2 cellular contexts compared by ENCODE assay signal in the genomic region with DNA sequence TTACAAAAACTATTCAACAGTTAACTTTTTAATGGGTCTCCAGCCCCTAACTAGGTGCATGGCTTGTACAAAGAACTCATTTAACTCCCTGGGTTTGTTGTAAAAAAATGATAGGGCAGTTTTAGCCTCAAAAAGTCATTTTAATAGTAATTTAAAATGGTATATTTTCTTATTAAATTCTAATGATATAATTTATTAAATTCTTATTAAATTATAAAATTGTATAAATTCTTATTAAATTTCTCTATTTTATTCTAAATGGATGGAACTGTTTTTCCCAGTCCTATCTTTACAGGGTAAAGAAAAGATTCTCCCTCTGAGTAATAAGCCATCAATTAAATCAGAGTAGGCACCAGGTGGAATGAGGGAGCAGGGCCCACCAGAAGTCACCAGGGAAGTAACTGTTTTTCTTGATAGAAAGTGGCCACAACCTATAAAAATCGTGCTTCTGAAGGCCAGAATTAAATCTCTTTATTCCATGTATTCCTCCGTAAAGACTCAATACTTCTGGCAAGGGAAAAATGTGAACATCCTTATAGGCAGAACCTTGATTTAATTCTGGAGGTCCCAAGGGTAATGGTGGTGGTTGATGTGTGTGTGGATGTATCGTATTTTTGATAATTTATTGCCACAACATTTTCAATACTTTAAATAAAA.
TF ChIP-seq lines count a peak whose summit lies in the region.

No MANE protein-coding gene starts in this region.

TF ChIP-seq in SK-N-SH, 30 proteins besides CTCF, POLR2A, EP300 and RAD21 (continued from another document):
- TF ChIP-seq, protein P1, sequence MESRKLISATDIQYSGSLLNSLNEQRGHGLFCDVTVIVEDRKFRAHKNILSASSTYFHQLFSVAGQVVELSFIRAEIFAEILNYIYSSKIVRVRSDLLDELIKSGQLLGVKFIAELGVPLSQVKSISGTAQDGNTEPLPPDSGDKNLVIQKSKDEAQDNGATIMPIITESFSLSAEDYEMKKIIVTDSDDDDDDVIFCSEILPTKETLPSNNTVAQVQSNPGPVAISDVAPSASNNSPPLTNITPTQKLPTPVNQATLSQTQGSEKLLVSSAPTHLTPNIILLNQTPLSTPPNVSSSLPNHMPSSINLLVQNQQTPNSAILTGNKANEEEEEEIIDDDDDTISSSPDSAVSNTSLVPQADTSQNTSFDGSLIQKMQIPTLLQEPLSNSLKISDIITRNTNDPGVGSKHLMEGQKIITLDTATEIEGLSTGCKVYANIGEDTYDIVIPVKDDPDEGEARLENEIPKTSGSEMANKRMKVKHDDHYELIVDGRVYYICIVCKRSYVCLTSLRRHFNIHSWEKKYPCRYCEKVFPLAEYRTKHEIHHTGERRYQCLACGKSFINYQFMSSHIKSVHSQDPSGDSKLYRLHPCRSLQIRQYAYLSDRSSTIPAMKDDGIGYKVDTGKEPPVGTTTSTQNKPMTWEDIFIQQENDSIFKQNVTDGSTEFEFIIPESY (IDR thresholded peaks at IDR 0.05; ENCODE audit: borderline replicate concordance, low read depth): no peak
- no peak for TF ChIP-seq RXRA (IDR thresholded peaks at IDR 0.05; ENCODE audit: borderline replicate concordance, low read depth)
- no peak for TF ChIP-seq CHD2 (IDR thresholded peaks at IDR 0.05; ENCODE audit: low read length, partially characterized antibody)
- TF ChIP-seq RCOR1 (IDR thresholded peaks at IDR 0.05; ENCODE audit: low read length): no peak
- TF ChIP-seq FOXM1 (IDR thresholded peaks at IDR 0.05; ENCODE audit: low read depth): no peak
- TF ChIP-seq SIN3A (IDR thresholded peaks at IDR 0.05; ENCODE audit: borderline replicate concordance, low read depth, low read length): no peak
- TF ChIP-seq SMC3 (IDR thresholded peaks at IDR 0.05; ENCODE audit: low read depth, low read length): no peak

TF ChIP-seq in SK-N-SH treated with all-trans-retinoic acid at 6 μM for 48 hours, 23 proteins besides CTCF, POLR2A, EP300 and RAD21 (continued from another document):
- TF ChIP-seq, protein P2, sequence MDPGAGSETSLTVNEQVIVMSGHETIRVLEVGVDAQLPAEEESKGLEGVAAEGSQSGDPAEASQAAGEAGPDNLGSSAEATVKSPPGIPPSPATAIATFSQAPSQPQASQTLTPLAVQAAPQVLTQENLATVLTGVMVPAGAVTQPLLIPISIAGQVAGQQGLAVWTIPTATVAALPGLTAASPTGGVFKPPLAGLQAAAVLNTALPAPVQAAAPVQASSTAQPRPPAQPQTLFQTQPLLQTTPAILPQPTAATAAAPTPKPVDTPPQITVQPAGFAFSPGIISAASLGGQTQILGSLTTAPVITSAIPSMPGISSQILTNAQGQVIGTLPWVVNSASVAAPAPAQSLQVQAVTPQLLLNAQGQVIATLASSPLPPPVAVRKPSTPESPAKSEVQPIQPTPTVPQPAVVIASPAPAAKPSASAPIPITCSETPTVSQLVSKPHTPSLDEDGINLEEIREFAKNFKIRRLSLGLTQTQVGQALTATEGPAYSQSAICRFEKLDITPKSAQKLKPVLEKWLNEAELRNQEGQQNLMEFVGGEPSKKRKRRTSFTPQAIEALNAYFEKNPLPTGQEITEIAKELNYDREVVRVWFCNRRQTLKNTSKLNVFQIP (CRISPR knock-in tag; IDR thresholded peaks at IDR 0.05; ENCODE audit: borderline replicate concordance, low read depth): no peak
- TF ChIP-seq GLIS3 (CRISPR knock-in tag; IDR thresholded peaks at IDR 0.05) (no peak), ESRRG (CRISPR knock-in tag; IDR thresholded peaks at IDR 0.05) (no peak), SNAI2 (CRISPR knock-in tag; IDR thresholded peaks at IDR 0.05) (no peak), ZFP3 (CRISPR knock-in tag; IDR thresholded peaks at IDR 0.05) (no peak), ZC3H10 (CRISPR knock-in tag; IDR thresholded peaks at IDR 0.05) (no peak), OSR1 (CRISPR knock-in tag; IDR thresholded peaks at IDR 0.05) (no peak), TOX (CRISPR knock-in tag; IDR thresholded peaks at IDR 0.05; ENCODE audit: borderline replicate concordance) (no peak), ZNF70 (CRISPR knock-in tag; IDR thresholded peaks at IDR 0.05) (no peak), ZFP30 (CRISPR knock-in tag; IDR thresholded peaks at IDR 0.05) (no peak), RARB (CRISPR knock-in tag; IDR thresholded peaks at IDR 0.05) (no peak)
- TF ChIP-seq, protein P3, sequence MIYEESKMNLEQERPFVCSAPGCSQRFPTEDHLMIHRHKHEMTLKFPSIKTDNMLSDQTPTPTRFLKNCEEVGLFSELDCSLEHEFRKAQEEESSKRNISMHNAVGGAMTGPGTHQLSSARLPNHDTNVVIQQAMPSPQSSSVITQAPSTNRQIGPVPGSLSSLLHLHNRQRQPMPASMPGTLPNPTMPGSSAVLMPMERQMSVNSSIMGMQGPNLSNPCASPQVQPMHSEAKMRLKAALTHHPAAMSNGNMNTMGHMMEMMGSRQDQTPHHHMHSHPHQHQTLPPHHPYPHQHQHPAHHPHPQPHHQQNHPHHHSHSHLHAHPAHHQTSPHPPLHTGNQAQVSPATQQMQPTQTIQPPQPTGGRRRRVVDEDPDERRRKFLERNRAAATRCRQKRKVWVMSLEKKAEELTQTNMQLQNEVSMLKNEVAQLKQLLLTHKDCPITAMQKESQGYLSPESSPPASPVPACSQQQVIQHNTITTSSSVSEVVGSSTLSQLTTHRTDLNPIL (CRISPR knock-in tag; IDR thresholded peaks at IDR 0.05; ENCODE audit: low read depth): no peak
- TF ChIP-seq, protein P4, sequence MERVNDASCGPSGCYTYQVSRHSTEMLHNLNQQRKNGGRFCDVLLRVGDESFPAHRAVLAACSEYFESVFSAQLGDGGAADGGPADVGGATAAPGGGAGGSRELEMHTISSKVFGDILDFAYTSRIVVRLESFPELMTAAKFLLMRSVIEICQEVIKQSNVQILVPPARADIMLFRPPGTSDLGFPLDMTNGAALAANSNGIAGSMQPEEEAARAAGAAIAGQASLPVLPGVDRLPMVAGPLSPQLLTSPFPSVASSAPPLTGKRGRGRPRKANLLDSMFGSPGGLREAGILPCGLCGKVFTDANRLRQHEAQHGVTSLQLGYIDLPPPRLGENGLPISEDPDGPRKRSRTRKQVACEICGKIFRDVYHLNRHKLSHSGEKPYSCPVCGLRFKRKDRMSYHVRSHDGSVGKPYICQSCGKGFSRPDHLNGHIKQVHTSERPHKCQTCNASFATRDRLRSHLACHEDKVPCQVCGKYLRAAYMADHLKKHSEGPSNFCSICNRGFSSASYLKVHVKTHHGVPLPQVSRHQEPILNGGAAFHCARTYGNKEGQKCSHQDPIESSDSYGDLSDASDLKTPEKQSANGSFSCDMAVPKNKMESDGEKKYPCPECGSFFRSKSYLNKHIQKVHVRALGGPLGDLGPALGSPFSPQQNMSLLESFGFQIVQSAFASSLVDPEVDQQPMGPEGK (CRISPR knock-in tag; IDR thresholded peaks at IDR 0.05; ENCODE audit: borderline replicate concordance): no peak
TF ChIP-seq in SK-N-SH treated with all-trans-retinoic acid at 6 μM for 48 hours: peak in this region for 0.
